Comparison of ENCODE assay signal across 8 cellular contexts in genomic region chr17:76264425-76264754, GRCh38. TPM values are rescaled to one million over a fixed set of nuclear protein-coding genes. Genes with fewer than 3 reads are reported as not detected.
DNase-seq lines count a peak whose midpoint lies in the region; ATAC-seq, FAIRE-seq and TF ChIP-seq lines count a peak whose summit lies in the region.

No MANE protein-coding gene starts in this region.

- no peak for TF ChIP-seq CTCF in fibroblast of lung (conservative IDR thresholded peaks at IDR 0.05 in 1 of 2, IDR thresholded peaks at IDR 0.05 in 1 of 2; ENCODE audit: low read depth in 1 of 2, low read length in 2 of 2)

- peak overlapping the region in 2 of 4 experiments; percentile 29 to 32 for H3K4me3 ChIP-seq in fibroblast of lung (replicated peaks in 1 of 4; ENCODE audit: control extremely low read depth in 1 of 4, insufficient read depth in 1 of 4, low read depth in 3 of 4, low read length in 4 of 4)

- H3K4me1 ChIP-seq in fibroblast of lung (ENCODE audit: control insufficient read depth, extremely low read depth, insufficient read depth, low read length), result peaks cover 14% of the 10 kb centered on the region

- H3K9me3 Mint-ChIP-seq in T-helper 1 cell treated with Interleukin-12 subunit alpha and Interleukin-12 subunit beta and Interleukin-4 antibody, amounts not matched to agents 30 μg/mL and 1 μg/mL, for 36 hours, result no peaks in the 10 kb centered on the region
- H3K9me3 Mint-ChIP-seq in stimulated activated naive B cell treated with anti-CD40 and anti-IgM and Interleukin-4, amounts not matched to agents 10 μg/mL and 1 μg/mL and 100 μg/mL, for 72 hours, result no peaks in the 10 kb centered on the region

- H3K27ac Mint-ChIP-seq in T-helper 1 cell treated with Interleukin-12 subunit alpha and Interleukin-12 subunit beta and Interleukin-4 antibody, amounts not matched to agents 30 μg/mL and 1 μg/mL, for 36 hours, result peak overlapping the region; percentile 83
- peak overlapping the region; percentile 96 for H3K27ac Mint-ChIP-seq in stimulated activated naive B cell treated with anti-CD40 and anti-IgM and Interleukin-4, amounts not matched to agents 10 μg/mL and 1 μg/mL and 100 μg/mL, for 72 hours

- FAIRE-seq in GM19239 (lab: Jason Lieb, UNC), result no peak

- no peaks in the 10 kb centered on the region for H3K27me3 ChIP-seq in fibroblast of lung (ENCODE audit: control insufficient read depth, insufficient read depth, low read length)

- no peaks in the 10 kb centered on the region for H4K20me1 ChIP-seq in fibroblast of lung (ENCODE audit: control insufficient read depth, extremely low read depth, insufficient read depth, low read length)

- peaks cover under 1% of the 10 kb centered on the region for H3K36me3 ChIP-seq in fibroblast of lung (ENCODE audit: control insufficient read depth, insufficient read depth, low read length)

- peak overlapping the region; percentile 75 for H3K27ac ChIP-seq in fibroblast of lung (ENCODE audit: insufficient read depth, low read length)

- H3K4me1 Mint-ChIP-seq in T-helper 1 cell treated with Interleukin-12 subunit alpha and Interleukin-12 subunit beta and Interleukin-4 antibody, amounts not matched to agents 30 μg/mL and 1 μg/mL, for 36 hours (ENCODE audit: low read depth), result peaks cover 50% of the 10 kb centered on the region
- H3K4me1 Mint-ChIP-seq in stimulated activated naive B cell treated with anti-CD40 and anti-IgM and Interleukin-4, amounts not matched to agents 10 μg/mL and 1 μg/mL and 100 μg/mL, for 72 hours, result peaks cover 46 to 76% of the 10 kb centered on the region in 2 donors

- DNase-seq in T-helper 1 cell (no peak), fibroblast of lung (ENCODE audit: low read depth in 2 of 2) (no peak), GM19239 (ENCODE audit: insufficient read length, low spot score) (no peak), NCI-H226 (no peak)
- no peak for DNase-seq in stimulated activated naive B cell treated with anti-CD40 and anti-IgM and Interleukin-4, amounts not matched to agents 10 μg/mL and 1 μg/mL and 100 μg/mL, for 72 hours

- H3K36me3 Mint-ChIP-seq in T-helper 1 cell treated with Interleukin-12 subunit alpha and Interleukin-12 subunit beta and Interleukin-4 antibody, amounts not matched to agents 30 μg/mL and 1 μg/mL, for 36 hours (ENCODE audit: low read depth), result peaks cover 27% of the 10 kb centered on the region
- peaks cover 26 to 31% of the 10 kb centered on the region in 2 donors for H3K36me3 Mint-ChIP-seq in stimulated activated naive B cell treated with anti-CD40 and anti-IgM and Interleukin-4, amounts not matched to agents 10 μg/mL and 1 μg/mL and 100 μg/mL, for 72 hours

- peak overlapping the region; percentile 68 for H3K4me3 Mint-ChIP-seq in T-helper 1 cell treated with Interleukin-12 subunit alpha and Interleukin-12 subunit beta and Interleukin-4 antibody, amounts not matched to agents 30 μg/mL and 1 μg/mL, for 36 hours
- H3K4me3 Mint-ChIP-seq in stimulated activated naive B cell treated with anti-CD40 and anti-IgM and Interleukin-4, amounts not matched to agents 10 μg/mL and 1 μg/mL and 100 μg/mL, for 72 hours, result peak overlapping the region; percentile 34 to 77

- no peaks in the 10 kb centered on the region for H3K27me3 Mint-ChIP-seq in T-helper 1 cell treated with Interleukin-12 subunit alpha and Interleukin-12 subunit beta and Interleukin-4 antibody, amounts not matched to agents 30 μg/mL and 1 μg/mL, for 36 hours (ENCODE audit: low read depth)
- no peaks in the 10 kb centered on the region for H3K27me3 Mint-ChIP-seq in stimulated activated naive B cell treated with anti-CD40 and anti-IgM and Interleukin-4, amounts not matched to agents 10 μg/mL and 1 μg/mL and 100 μg/mL, for 72 hours

- H3K9ac ChIP-seq in fibroblast of lung (ENCODE audit: insufficient read depth, low read length), result no peak overlapping the region

- H2AFZ ChIP-seq in fibroblast of lung (ENCODE audit: low read length), result peak overlapping the region; percentile 1

- no peaks in the 10 kb centered on the region for H3K9me3 ChIP-seq in fibroblast of lung (ENCODE audit: control insufficient read depth, insufficient read depth, low read depth, low read length)

- ATAC-seq in stimulated activated naive B cell treated with anti-CD40 and anti-IgM and Interleukin-4, amounts not matched to agents 10 μg/mL and 1 μg/mL and 100 μg/mL, for 72 hours (replicated peaks), result no peak
- ATAC-seq in HG03442 (IDR thresholded peaks at IDR 0.05; ENCODE audit: unreplicated experiment), result no peak

- H3K4me2 ChIP-seq in fibroblast of lung (ENCODE audit: extremely low read depth, insufficient read depth, low read length), result peak overlapping the region; percentile 57

- H3K79me2 ChIP-seq in fibroblast of lung (ENCODE audit: control insufficient read depth, insufficient read depth, low read length), result peaks cover 31% of the 10 kb centered on the region

TF ChIP-seq in PFSK-1, 5 proteins besides CTCF, POLR2A, EP300 and RAD21:
- TF ChIP-seq TAF1 (IDR thresholded peaks at IDR 0.05; ENCODE audit: borderline replicate concordance, insufficient read depth, low read length) (0 out of 2 replicates have a peak, but pooled peaks have one; percentile 45), SIN3A (IDR thresholded peaks at IDR 0.05; ENCODE audit: borderline replicate concordance, insufficient read depth, low read length) (no peak)

RNA-seq across cellular contexts. Expression of gene UBALD2, which starts 0.8 kb away (rescaled TPM):
- 785 TPM for polyA plus RNA-seq in PFSK-1 (2012; ENCODE audit: insufficient read length, low read depth)
- 2.6 and 7.3 TPM in 2 replicates for total RNA-seq in fibroblast of lung
- polyA plus RNA-seq in fibroblast of lung, result 4.1 and 9.4 TPM in 2 replicates
- 15.3 and 26.4 TPM in 2 replicates for polyA plus RNA-seq in fibroblast of lung (2012)
- polyA minus RNA-seq in fibroblast of lung (ENCODE audit: low replicate concordance), result 14.1 and 21.4 TPM in 2 replicates

RNA-seq across cellular contexts. Expression of gene RNF157, which starts 24.1 kb away (rescaled TPM):
- 62.7 TPM for polyA plus RNA-seq in PFSK-1 (2012; ENCODE audit: insufficient read length, low read depth)
- 0.51 and 3.1 TPM in 2 replicates for total RNA-seq in fibroblast of lung
- 2.0 and 7.7 TPM in 2 replicates for polyA plus RNA-seq in fibroblast of lung
- 1.5 and 5.7 TPM in 2 replicates for polyA plus RNA-seq in fibroblast of lung (2012)
- polyA minus RNA-seq in fibroblast of lung (ENCODE audit: low replicate concordance), result 1.5 and 5.5 TPM in 2 replicates

RNA-seq across cellular contexts. Expression of gene QRICH2, which starts 43.7 kb away (rescaled TPM):
- polyA plus RNA-seq in PFSK-1 (2012; ENCODE audit: insufficient read length, low read depth), result 10.6 TPM
- total RNA-seq in fibroblast of lung, result 4.3 and 4.6 TPM in 2 replicates
- polyA plus RNA-seq in fibroblast of lung, result 0.26 and 0.42 TPM in 2 replicates
- 0.20 and 0.54 TPM in 2 replicates for polyA plus RNA-seq in fibroblast of lung (2012)
- 4.0 and 4.2 TPM in 2 replicates for polyA minus RNA-seq in fibroblast of lung (ENCODE audit: low replicate concordance)
